ENCODE assay signal across 36 cellular contexts in the genomic region with DNA sequence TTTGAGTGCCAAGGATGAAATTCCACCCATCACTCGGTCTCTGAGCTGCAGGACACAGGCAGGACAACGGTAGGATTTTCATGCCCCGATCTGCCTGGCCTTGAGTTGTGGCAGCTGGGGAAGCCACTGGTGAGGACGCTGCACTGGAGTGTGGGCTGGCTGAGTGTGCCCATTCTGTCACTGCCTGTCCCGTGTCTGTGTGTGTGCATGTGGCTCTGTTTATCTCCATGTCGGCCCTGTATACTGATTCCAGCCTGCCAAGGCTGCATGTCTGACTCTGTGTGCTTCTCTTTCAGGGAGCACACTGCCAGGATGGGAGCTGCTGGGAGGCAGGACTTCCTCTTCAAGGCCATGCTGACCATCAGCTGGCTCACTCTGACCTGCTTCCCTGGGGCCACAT.
"Had no signal": no experiment of that assay in that cellular context is flagged by ENCODE, and none has a peak within 500 bp of the region (broad histone marks: within the 10 kb centered on the region; RNA-seq: fewer than 3 reads in every experiment).

No MANE protein-coding gene starts in this region.

- H3K9me3 ChIP-seq: esophagus squamous epithelium, gastrocnemius medialis, lower lobe of right lung, pancreas, vagina had no signal

- H3K4me3 ChIP-seq: esophagus squamous epithelium, gastrocnemius medialis, lower lobe of right lung, pancreas, skin epidermis, vagina had no signal

- ATAC-seq: activated CD4-positive, CD25-positive, alpha-beta regulatory T cell treated with anti-CD3 and anti-CD28 coated beads, Interleukin-2, amount 50 U/mL, for 24 hours; gastrocnemius medialis; left colon; lower lobe of right lung; pancreas; sciatic nerve; SK-N-SH treated with all-trans-retinoic acid at 6 μM for 48 hours; stimulated activated effector memory CD8-positive, alpha-beta T cell treated with anti-CD3 and anti-CD28 coated beads, Interleukin-12 subunit alpha, Interleukin-12 subunit beta, amount 100 ng/mL, for 72 hours; T-helper 17 cell had no signal

- H3K36me3 Mint-ChIP-seq: activated naive CD8-positive, alpha-beta T cell treated with anti-CD3 and anti-CD28 coated beads, Interleukin-2, amount 10 ng/mL, durations not matched to agents 7 days and 5 days; stimulated activated effector memory CD8-positive, alpha-beta T cell treated with anti-CD3 and anti-CD28 coated beads, Interleukin-12 subunit alpha, Interleukin-12 subunit beta, amount 100 ng/mL, for 72 hours; type B pancreatic cell had no signal

- H3K27me3 ChIP-seq: esophagus squamous epithelium, gastrocnemius medialis, pancreas, vagina had no signal

- H3K36me3 ChIP-seq: gastrocnemius medialis, lower lobe of right lung, pancreas, vagina, WERI-Rb-1 had no signal

- H3K27ac ChIP-seq: epithelial cell of prostate, esophagus squamous epithelium, gastrocnemius medialis, lower lobe of right lung, pancreas, vagina, WERI-Rb-1 had no signal

- H3K4me3 Mint-ChIP-seq: activated naive CD4-positive, alpha-beta T cell treated with anti-CD3 and anti-CD28 coated beads for 36 hours; activated naive CD8-positive, alpha-beta T cell treated with anti-CD3 and anti-CD28 coated beads, Interleukin-2, amount 10 ng/mL, durations not matched to agents 7 days and 5 days; activated T-helper 1 cell treated with anti-CD3 and anti-CD28 coated beads, Interleukin-12 subunit alpha, Interleukin-12 subunit beta, Interleukin-2, Interleukin-4 antibody, amounts not matched to agents 30 ng/mL and 10 ng/mL and 1 ng/mL, durations not matched to agents 14 hours and 24 hours and 36 hours; central memory CD8-positive, alpha-beta T cell; stimulated activated effector memory CD8-positive, alpha-beta T cell treated with anti-CD3 and anti-CD28 coated beads, Interleukin-12 subunit alpha, Interleukin-12 subunit beta, amount 100 ng/mL, for 72 hours; stimulated activated naive CD8-positive, alpha-beta T cell treated with anti-CD3 and anti-CD28 coated beads, Interleukin-15, Interleukin-2, amounts not matched to agents 100 ng/mL and 50 ng/mL, for 24 hours; T-helper 17 cell; type B pancreatic cell had no signal

- H3K4me1 Mint-ChIP-seq: activated naive CD8-positive, alpha-beta T cell treated with anti-CD3 and anti-CD28 coated beads, Interleukin-2, amount 10 ng/mL, durations not matched to agents 7 days and 5 days; central memory CD8-positive, alpha-beta T cell; stimulated activated effector memory CD8-positive, alpha-beta T cell treated with anti-CD3 and anti-CD28 coated beads, Interleukin-12 subunit alpha, Interleukin-12 subunit beta, amount 100 ng/mL, for 72 hours; T-helper 17 cell had no signal

- H3K27ac Mint-ChIP-seq: activated naive CD4-positive, alpha-beta T cell treated with anti-CD3 and anti-CD28 coated beads for 36 hours; activated naive CD8-positive, alpha-beta T cell treated with anti-CD3 and anti-CD28 coated beads, Interleukin-2, amount 10 ng/mL, durations not matched to agents 7 days and 5 days; activated T-helper 1 cell treated with anti-CD3 and anti-CD28 coated beads, Interleukin-12 subunit alpha, Interleukin-12 subunit beta, Interleukin-2, Interleukin-4 antibody, amounts not matched to agents 30 ng/mL and 10 ng/mL and 1 ng/mL, durations not matched to agents 14 hours and 24 hours and 36 hours; stimulated activated effector memory CD8-positive, alpha-beta T cell treated with anti-CD3 and anti-CD28 coated beads, Interleukin-12 subunit alpha, Interleukin-12 subunit beta, amount 100 ng/mL, for 72 hours; stimulated activated naive CD8-positive, alpha-beta T cell treated with anti-CD3 and anti-CD28 coated beads, Interleukin-15, Interleukin-2, amounts not matched to agents 100 ng/mL and 50 ng/mL, for 24 hours; T-helper 17 cell; type B pancreatic cell had no signal

- DNase-seq: activated CD4-positive, alpha-beta T cell treated with anti-CD3 and anti-CD28 coated beads for 48 hours; activated CD4-positive, alpha-beta T cell treated with anti-CD3 and anti-CD28 coated beads, Interleukin-2, amount 50 U/mL, for 48 hours; activated CD8-positive, alpha-beta memory T cell treated with anti-CD3 and anti-CD28 coated beads, Interleukin-2, amount 50 U/mL, for 4 hours; activated effector memory CD4-positive, alpha-beta T cell treated with anti-CD3 and anti-CD28 coated beads, Interleukin-2, amount 50 U/mL, for 16 hours; activated naive CD4-positive, alpha-beta T cell treated with anti-CD3 and anti-CD28 coated beads for 36 hours; activated naive CD8-positive, alpha-beta T cell treated with anti-CD3 and anti-CD28 coated beads, Interleukin-2, amount 10 ng/mL, durations not matched to agents 7 days and 5 days; activated T-cell treated with anti-CD3 and anti-CD28 coated beads, Interleukin-2, amount 50 U/mL, for 1 hour; amniotic stem cell; dermis blood vessel endothelial cell; effector CD8-positive, alpha-beta T cell; esophagus squamous epithelium; gastrocnemius medialis; glutamatergic neuron; hippocampal formation; kidney; left colon; lower lobe of right lung; mesendoderm; pancreas; stimulated activated CD4-positive, alpha-beta T cell treated with anti-CD3 and anti-CD28 coated beads, Interleukin-12 subunit alpha, Interleukin-12 subunit beta, amount 100 ng/mL, for 4 hours; stimulated activated CD4-positive, alpha-beta T cell treated with anti-CD3 and anti-CD28 coated beads, Interleukin-4, amount 100 ng/mL, for 1 hour; T-helper 17 cell; T1000; WERI-Rb-1 had no signal

- H3K4me1 ChIP-seq: pancreas had no signal

- H3K9me3 Mint-ChIP-seq: activated naive CD4-positive, alpha-beta T cell treated with anti-CD3 and anti-CD28 coated beads for 36 hours; activated naive CD8-positive, alpha-beta T cell treated with anti-CD3 and anti-CD28 coated beads, Interleukin-2, amount 10 ng/mL, durations not matched to agents 7 days and 5 days; activated T-helper 1 cell treated with anti-CD3 and anti-CD28 coated beads, Interleukin-12 subunit alpha, Interleukin-12 subunit beta, Interleukin-2, Interleukin-4 antibody, amounts not matched to agents 30 ng/mL and 10 ng/mL and 1 ng/mL, durations not matched to agents 14 hours and 24 hours and 36 hours; central memory CD8-positive, alpha-beta T cell; nephron; stimulated activated effector memory CD8-positive, alpha-beta T cell treated with anti-CD3 and anti-CD28 coated beads, Interleukin-12 subunit alpha, Interleukin-12 subunit beta, amount 100 ng/mL, for 72 hours; stimulated activated naive CD8-positive, alpha-beta T cell treated with anti-CD3 and anti-CD28 coated beads, Interleukin-15, Interleukin-2, amounts not matched to agents 100 ng/mL and 50 ng/mL, for 24 hours; type B pancreatic cell had no signal
